21 cellular contexts compared by ENCODE assay signal in genomic region chr5:33810491-33811120, GRCh38.
DNase-seq lines count a peak whose midpoint lies in the region; ATAC-seq and TF ChIP-seq lines count a peak whose summit lies in the region.
"Had no signal": no experiment of that assay in that cellular context is flagged by ENCODE, and none has a peak within 500 bp of the region (broad histone marks: within the 10 kb centered on the region; RNA-seq: fewer than 3 reads in every experiment).

No MANE protein-coding gene starts in this region.

- H3K79me2 ChIP-seq in PC-3 (ENCODE audit: low read length) (no peaks in the 10 kb centered on the region), fibroblast of lung (ENCODE audit: control insufficient read depth, insufficient read depth, low read length) (no peaks in the 10 kb centered on the region)

- CTCF ChIA-PET in PC-3 (lab: Charles Lee), result no interaction called here

- ATAC-seq in PC-3 (peak; percentile 24; the same call in 1 of the 2 replicates), psoas muscle (peak in 3 of 4 donors; percentile 39 to 59 (median 55)), GM18909 (IDR thresholded peaks at IDR 0.05; ENCODE audit: poor library complexity, unreplicated experiment) (no peak), HG03432 (IDR thresholded peaks at IDR 0.05; ENCODE audit: unreplicated experiment) (no peak), GM19035 (IDR thresholded peaks at IDR 0.05; ENCODE audit: unreplicated experiment) (no peak), HG03280 (IDR thresholded peaks at IDR 0.05; ENCODE audit: unreplicated experiment) (no peak)
- ATAC-seq: activated CD8-positive, alpha-beta memory T cell treated with anti-CD3 and anti-CD28 coated beads, Interleukin-2, amount 10 ng/mL, durations not matched to agents 7 days and 5 days had no signal

- H3K27ac ChIP-seq in PC-3 (ENCODE audit: low read length) (no peak overlapping the region), fibroblast of lung (ENCODE audit: insufficient read depth, low read length) (peak overlapping the region; percentile 7), psoas muscle (no peak overlapping the region)
- H3K27ac ChIP-seq: neutrophil, upper lobe of left lung had no signal

- H3K36me3 ChIP-seq in PC-3 (ENCODE audit: low read depth, low read length), result no peaks in the 10 kb centered on the region
- H3K36me3 ChIP-seq in fibroblast of lung (ENCODE audit: control insufficient read depth, insufficient read depth, low read length), result peaks cover under 1% of the 10 kb centered on the region
- H3K36me3 ChIP-seq in psoas muscle (ENCODE audit: insufficient read depth in 1 of 2, low read depth in 1 of 2), result no peaks in the 10 kb centered on the region
- H3K36me3 ChIP-seq: HAP-1, neutrophil, upper lobe of left lung had no signal

- TF ChIP-seq CTCF in PC-3 (conservative IDR thresholded peaks at IDR 0.05; ENCODE audit: low read depth, low read length) (no peak), fibroblast of lung (conservative IDR thresholded peaks at IDR 0.05 in 1 of 2, IDR thresholded peaks at IDR 0.05 in 1 of 2; ENCODE audit: low read depth in 1 of 2, low read length in 2 of 2) (no peak), psoas muscle (IDR thresholded peaks at IDR 0.05) (no peak)

- H3K9me3 ChIP-seq in PC-3 (ENCODE audit: low read length), result no peaks in the 10 kb centered on the region
- no peaks in the 10 kb centered on the region for H3K9me3 ChIP-seq in fibroblast of lung (ENCODE audit: control insufficient read depth, insufficient read depth, low read depth, low read length)
- no peaks in the 10 kb centered on the region for H3K9me3 ChIP-seq in psoas muscle
- H3K9me3 ChIP-seq: HAP-1, neutrophil, upper lobe of left lung had no signal

- H3K4me2 ChIP-seq in PC-3 (ENCODE audit: low read length) (peak overlapping the region; percentile 8; the same call in 1 of the 2 replicates), fibroblast of lung (ENCODE audit: extremely low read depth, insufficient read depth, low read length) (peak overlapping the region; percentile 54)

- no peaks in the 10 kb centered on the region for H3F3A ChIP-seq in PC-3 (ENCODE audit: low read length, unreplicated experiment)

- intact Hi-C loops in PC-3 (cut with micrococcal nuclease) (no loop called here), psoas muscle (cut with DNase I) (no loop called here)

- H2AFZ ChIP-seq in PC-3 (ENCODE audit: low read length), result 0 out of 2 replicates have a peak overlapping the region, but pooled peaks have one; percentile 9
- no peak overlapping the region for H2AFZ ChIP-seq in fibroblast of lung (ENCODE audit: low read length)

- H4K20me1 ChIP-seq in PC-3 (ENCODE audit: low read length), result no peaks in the 10 kb centered on the region
- no peaks in the 10 kb centered on the region for H4K20me1 ChIP-seq in fibroblast of lung (ENCODE audit: control insufficient read depth, extremely low read depth, insufficient read depth, low read length)

- no TSS peak for BruUV-seq in PC-3 (replicated peaks; lab: Mats Ljungman, UMichigan)

- DNase-seq in EL, result peak; percentile 75
- DNase-seq in PC-3, result peak; percentile 60
- DNase-seq in fibroblast of lung (ENCODE audit: low read depth in 2 of 2), result peak; percentile 47 to 65
- DNase-seq in psoas muscle, result peak; percentile 24 to 52
- DNase-seq: activated CD4-positive, alpha-beta T cell treated with anti-CD3 and anti-CD28 coated beads for 1 hour; activated CD8-positive, alpha-beta memory T cell treated with anti-CD3 and anti-CD28 coated beads, Interleukin-2, amount 10 ng/mL, durations not matched to agents 7 days and 5 days; CD4-positive, alpha-beta memory T cell; effector CD8-positive, alpha-beta T cell; Karpas-422; kidney glomerular epithelial cell; NCI-H1105 treated with DMSO at 0.1 percent for 48 hours; NCI-H69; right cardiac atrium; stimulated activated CD4-positive, alpha-beta T cell treated with anti-CD3 and anti-CD28 coated beads, Interleukin-1b, Interleukin-23, amount 100 ng/mL, for 48 hours; upper lobe of left lung had no signal

- peaks cover 24% of the 10 kb centered on the region for H3K4me1 ChIP-seq in PC-3 (ENCODE audit: insufficient read depth, low read length)
- peaks cover 28% of the 10 kb centered on the region for H3K4me1 ChIP-seq in fibroblast of lung (ENCODE audit: control insufficient read depth, extremely low read depth, insufficient read depth, low read length)
- no peaks in the 10 kb centered on the region for H3K4me1 ChIP-seq in psoas muscle
- H3K4me1 ChIP-seq: HAP-1 had no signal

- WGBS in psoas muscle, 3 donors, result 39 to 51% (median 47%) methylated on average over 3 of the region's 3 CpGs

- no peaks in the 10 kb centered on the region for H3K9me2 ChIP-seq in PC-3 (replicated peaks; ENCODE audit: low read length)

- POLR2A ChIA-PET in PC-3 (lab: Charles Lee; ENCODE audit: unreplicated experiment), result no interaction called here

- H3K9ac ChIP-seq in PC-3 (ENCODE audit: low read length), result no peak overlapping the region
- no peak overlapping the region for H3K9ac ChIP-seq in fibroblast of lung (ENCODE audit: insufficient read depth, low read length)

- no peaks in the 10 kb centered on the region for H3K27me3 ChIP-seq in PC-3 (ENCODE audit: low read length)
- no peaks in the 10 kb centered on the region for H3K27me3 ChIP-seq in fibroblast of lung (ENCODE audit: control insufficient read depth, insufficient read depth, low read length)
- no peaks in the 10 kb centered on the region for H3K27me3 ChIP-seq in psoas muscle (ENCODE audit: insufficient read depth in 3 of 3, low read length in 2 of 3)
- H3K27me3 ChIP-seq: neutrophil, upper lobe of left lung had no signal

- H3K4me3 ChIP-seq in PC-3 (ENCODE audit: low read length), result no peak overlapping the region
- no peak overlapping the region for H3K4me3 ChIP-seq in fibroblast of lung (replicated peaks in 1 of 4; ENCODE audit: control extremely low read depth in 1 of 4, insufficient read depth in 1 of 4, low read depth in 3 of 4, low read length in 4 of 4)
- no peak overlapping the region for H3K4me3 ChIP-seq in psoas muscle
- H3K4me3 ChIP-seq: HAP-1, upper lobe of left lung had no signal

Comparison
In these comparisons a context has a peak if more than half of its experiments do, and no peak if none do; other contexts are left out.
1. ATAC-seq: peak in PC-3 (single experiment) and psoas muscle (3 of 4); none in GM18909 (single experiment), HG03432 (single experiment), GM19035 (single experiment) and HG03280 (single experiment).
2. Peak in every context shown above with its lines, with median percentiles within 50 percentile points of each other: DNase-seq.